Comparison of ENCODE assay signal across 22 cellular contexts in the genomic region with DNA sequence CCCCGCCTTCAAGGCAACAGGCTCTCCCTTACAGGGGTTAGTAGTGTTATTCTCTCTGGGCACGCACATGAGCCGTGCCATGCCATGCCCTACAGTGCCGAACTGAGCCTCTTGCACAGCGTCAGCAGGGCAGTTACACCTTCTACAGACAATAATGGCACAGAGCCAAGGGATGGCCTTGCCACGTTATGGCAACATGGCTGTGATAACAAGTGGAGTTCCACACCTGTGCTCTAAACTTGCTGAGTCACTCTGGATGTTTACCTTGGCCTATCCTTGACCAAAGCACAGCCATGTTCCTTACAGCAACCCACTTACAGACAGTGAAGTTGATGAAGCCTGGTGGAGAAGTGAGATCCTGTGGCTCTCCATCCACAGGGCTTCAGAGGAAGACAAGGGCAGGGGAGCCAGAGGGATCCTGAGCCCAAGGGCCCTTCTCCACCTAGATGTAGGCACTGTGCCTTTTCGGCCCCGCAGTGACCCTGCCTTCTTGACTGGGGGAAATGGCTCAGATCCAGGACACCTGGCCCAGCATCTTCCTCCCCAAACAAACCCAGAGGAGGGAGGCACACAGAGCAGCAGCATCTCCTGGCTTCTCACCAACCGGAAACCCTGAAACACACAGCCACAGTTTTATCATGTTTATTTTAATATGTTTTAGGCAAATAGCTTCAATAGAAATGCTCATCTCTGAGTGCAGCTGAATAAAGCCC.
DNase-seq lines count a peak whose midpoint lies in the region; ATAC-seq and TF ChIP-seq lines count a peak whose summit lies in the region.
"Had no signal": no experiment of that assay in that cellular context is flagged by ENCODE, and none has a peak within 500 bp of the region (broad histone marks: within the 10 kb centered on the region; RNA-seq: fewer than 3 reads in every experiment).

No MANE protein-coding gene starts in this region.

- H3K9me2 ChIP-seq in PC-3 (replicated peaks; ENCODE audit: low read length), result no peaks in the 10 kb centered on the region

- CTCF ChIA-PET in PC-3 (lab: Charles Lee), result no interaction called here
- CTCF ChIA-PET in activated naive CD4-positive, alpha-beta T cell treated with anti-CD3 and anti-CD28 coated beads for 36 hours (lab: Charles Lee), result no interaction called here

- peaks cover 4% of the 10 kb centered on the region for H3K27me3 Mint-ChIP-seq in neural progenitor cell (ENCODE audit: insufficient read depth, low read depth)
- H3K27me3 Mint-ChIP-seq in activated naive CD4-positive, alpha-beta T cell treated with anti-CD3 and anti-CD28 coated beads for 36 hours (ENCODE audit: low read depth), result peaks cover 5% of the 10 kb centered on the region

- H3K9ac ChIP-seq in PC-3 (ENCODE audit: low read length), result no peak overlapping the region
- H3K9ac ChIP-seq in neural progenitor cell, result no peak overlapping the region
- H3K9ac ChIP-seq: BLaER1 treated with 17β-estradiol and CSF1 and Interleukin-3, amounts not matched to agents 10 nM and 100 nM had no signal

- no peak overlapping the region for H3K4me3 Mint-ChIP-seq in neural progenitor cell
- no peak overlapping the region for H3K4me3 Mint-ChIP-seq in activated naive CD4-positive, alpha-beta T cell treated with anti-CD3 and anti-CD28 coated beads for 36 hours
- H3K4me3 Mint-ChIP-seq: activated T-helper 1 cell treated with anti-CD3 and anti-CD28 coated beads, Interleukin-12 subunit alpha, Interleukin-12 subunit beta, Interleukin-2, Interleukin-4 antibody, amounts not matched to agents 30 ng/mL and 10 ng/mL and 1 ng/mL, durations not matched to agents 14 hours and 24 hours and 36 hours; dendritic cell treated with granulocyte-macrophage colony-stimulating factor and Interleukin-4, amounts not matched to agents 40 ng/mL and 50 ng/mL, for 4 days; neural crest cell; stimulated activated memory B cell treated with anti-CD40 and anti-IgM and Interleukin-4, amounts not matched to agents 10 μg/mL and 1 μg/mL and 100 μg/mL, for 72 hours; T-helper 2 cell treated with Interferon-gamma antibody and Interleukin-4, amounts not matched to agents 5 μg/mL and 100 μg/mL, for 36 hours had no signal

- peaks cover 3% of the 10 kb centered on the region for H3K9me3 Mint-ChIP-seq in neural progenitor cell
- no peaks in the 10 kb centered on the region for H3K9me3 Mint-ChIP-seq in activated naive CD4-positive, alpha-beta T cell treated with anti-CD3 and anti-CD28 coated beads for 36 hours
- H3K9me3 Mint-ChIP-seq: activated T-helper 1 cell treated with anti-CD3 and anti-CD28 coated beads, Interleukin-12 subunit alpha, Interleukin-12 subunit beta, Interleukin-2, Interleukin-4 antibody, amounts not matched to agents 30 ng/mL and 10 ng/mL and 1 ng/mL, durations not matched to agents 14 hours and 24 hours and 36 hours; T-helper 2 cell treated with Interferon-gamma antibody and Interleukin-4, amounts not matched to agents 5 μg/mL and 100 μg/mL, for 36 hours had no signal

- no peaks in the 10 kb centered on the region for H3K36me3 Mint-ChIP-seq in neural progenitor cell
- H3K36me3 Mint-ChIP-seq in activated naive CD4-positive, alpha-beta T cell treated with anti-CD3 and anti-CD28 coated beads for 36 hours (ENCODE audit: low read depth), result peaks cover 1% of the 10 kb centered on the region
- H3K36me3 Mint-ChIP-seq: stimulated activated memory B cell treated with anti-CD40 and anti-IgM and Interleukin-4, amounts not matched to agents 10 μg/mL and 1 μg/mL and 100 μg/mL, for 72 hours had no signal

- H3K27me3 ChIP-seq in PC-3 (ENCODE audit: low read length), result peaks cover 18% of the 10 kb centered on the region; the same call in 1 of the 2 replicates
- H3K27me3 ChIP-seq in neural progenitor cell, result no peaks in the 10 kb centered on the region
- no peaks in the 10 kb centered on the region for H3K27me3 ChIP-seq in gastroesophageal sphincter
- H3K27me3 ChIP-seq: BLaER1 treated with 17β-estradiol and CSF1 and Interleukin-3, amounts not matched to agents 10 nM and 100 nM; brain microvascular endothelial cell; tibial nerve had no signal

- POLR2A ChIA-PET in PC-3 (lab: Charles Lee; ENCODE audit: unreplicated experiment), result no interaction called here

- H3K4me2 ChIP-seq in PC-3 (ENCODE audit: low read length) (no peak overlapping the region), neural progenitor cell (no peak overlapping the region)
- H3K4me2 ChIP-seq: BLaER1 treated with 17β-estradiol and CSF1 and Interleukin-3, amounts not matched to agents 10 nM and 100 nM had no signal

- peak overlapping the region; percentile 84 for H3K27ac Mint-ChIP-seq in neural progenitor cell
- H3K27ac Mint-ChIP-seq in activated naive CD4-positive, alpha-beta T cell treated with anti-CD3 and anti-CD28 coated beads for 36 hours, result no peak overlapping the region
- H3K27ac Mint-ChIP-seq: activated T-helper 1 cell treated with anti-CD3 and anti-CD28 coated beads, Interleukin-12 subunit alpha, Interleukin-12 subunit beta, Interleukin-2, Interleukin-4 antibody, amounts not matched to agents 30 ng/mL and 10 ng/mL and 1 ng/mL, durations not matched to agents 14 hours and 24 hours and 36 hours; dendritic cell treated with granulocyte-macrophage colony-stimulating factor and Interleukin-4, amounts not matched to agents 40 ng/mL and 50 ng/mL, for 4 days; stimulated activated memory B cell treated with anti-CD40 and anti-IgM and Interleukin-4, amounts not matched to agents 10 μg/mL and 1 μg/mL and 100 μg/mL, for 72 hours; T-helper 2 cell treated with Interferon-gamma antibody and Interleukin-4, amounts not matched to agents 5 μg/mL and 100 μg/mL, for 36 hours had no signal

- intact Hi-C loops in PC-3 (cut with micrococcal nuclease), result no loop called here
- intact Hi-C loops in activated naive CD4-positive, alpha-beta T cell treated with anti-CD3 and anti-CD28 coated beads for 36 hours (cut with micrococcal nuclease), result no loop called here

- no peak for ATAC-seq in PC-3
- no peak for ATAC-seq in gastroesophageal sphincter
- ATAC-seq: activated CD4-positive, CD25-positive, alpha-beta regulatory T cell treated with anti-CD3 and anti-CD28 coated beads, Interleukin-2, amount 50 U/mL, for 24 hours; stimulated activated memory B cell treated with anti-CD40 and anti-IgM and Interleukin-4, amounts not matched to agents 10 μg/mL and 1 μg/mL and 100 μg/mL, for 72 hours had no signal

- no peaks in the 10 kb centered on the region for H3K79me2 ChIP-seq in PC-3 (ENCODE audit: low read length)
- H3K79me2 ChIP-seq in neural progenitor cell (ENCODE audit: low read depth), result no peaks in the 10 kb centered on the region

- H3K36me3 ChIP-seq in PC-3 (ENCODE audit: low read depth, low read length) (no peaks in the 10 kb centered on the region), neural progenitor cell (no peaks in the 10 kb centered on the region), gastroesophageal sphincter (no peaks in the 10 kb centered on the region)
- H3K36me3 ChIP-seq: BLaER1 treated with 17β-estradiol and CSF1 and Interleukin-3, amounts not matched to agents 10 nM and 100 nM; brain microvascular endothelial cell; tibial nerve had no signal

- H2AFZ ChIP-seq in PC-3 (ENCODE audit: low read length) (no peak overlapping the region), neural progenitor cell (replicated peaks) (no peak overlapping the region)

- DNase-seq in DMS79 treated with DMSO at 0.1 percent for 48 hours (lab: John Stamatoyannopoulos, UW) (peak; percentile 23), DMS79 (lab: John Stamatoyannopoulos, UW) (no peak), NCI-H2029 treated with DMSO at 0.1 percent for 48 hours (lab: John Stamatoyannopoulos, UW) (peak; percentile 97), PC-3 (peak; percentile 4), neural progenitor cell (ENCODE audit: low spot score) (no peak), HUDEP-2 (lab: John Stamatoyannopoulos, UW; ENCODE audit: unreplicated experiment in 76 of 76) (no peak)
- no peak for DNase-seq in activated naive CD4-positive, alpha-beta T cell treated with anti-CD3 and anti-CD28 coated beads for 36 hours
- DNase-seq: 8988T; activated CD8-positive, alpha-beta memory T cell treated with anti-CD3 and anti-CD28 coated beads for 24 hours; brain microvascular endothelial cell; foreskin melanocyte; NCI-H446; stimulated activated CD4-positive, alpha-beta T cell treated with anti-CD3 and anti-CD28 coated beads, Interleukin-15, amount 100 ng/mL, for 24 hours had no signal

- 42 to 83% methylated on average over 2 to 7 of the region's 9 CpGs for WGBS in gastroesophageal sphincter (ENCODE audit: low coverage in 1 of 2), 2 donors

- H3K4me1 ChIP-seq in PC-3 (ENCODE audit: insufficient read depth, low read length) (no peaks in the 10 kb centered on the region), neural progenitor cell (no peaks in the 10 kb centered on the region), gastroesophageal sphincter (no peaks in the 10 kb centered on the region)
- H3K4me1 ChIP-seq: tibial nerve had no signal

- H4K20me1 ChIP-seq in PC-3 (ENCODE audit: low read length) (no peaks in the 10 kb centered on the region), neural progenitor cell (ENCODE audit: low read depth) (no peaks in the 10 kb centered on the region)
- H4K20me1 ChIP-seq: BLaER1 treated with 17β-estradiol and CSF1 and Interleukin-3, amounts not matched to agents 10 nM and 100 nM had no signal

- BruUV-seq in PC-3 (replicated peaks; lab: Mats Ljungman, UMichigan), result no TSS peak

- H3K4me3 ChIP-seq in PC-3 (ENCODE audit: low read length) (no peak overlapping the region), neural progenitor cell (no peak overlapping the region), gastroesophageal sphincter (no peak overlapping the region)
- H3K4me3 ChIP-seq: BLaER1 treated with 17β-estradiol and CSF1 and Interleukin-3, amounts not matched to agents 10 nM and 100 nM; tibial nerve had no signal

- no peak overlapping the region for H3K27ac ChIP-seq in PC-3 (ENCODE audit: low read length)
- no peak overlapping the region for H3K27ac ChIP-seq in neural progenitor cell
- no peak overlapping the region for H3K27ac ChIP-seq in gastroesophageal sphincter
- H3K27ac ChIP-seq: BLaER1 treated with 17β-estradiol and CSF1 and Interleukin-3, amounts not matched to agents 10 nM and 100 nM; brain microvascular endothelial cell; tibial nerve had no signal

- no peak for TF ChIP-seq POLR2A in gastroesophageal sphincter (IDR thresholded peaks at IDR 0.05)

- H3K4me1 Mint-ChIP-seq in neural progenitor cell, result no peaks in the 10 kb centered on the region
- no peaks in the 10 kb centered on the region for H3K4me1 Mint-ChIP-seq in activated naive CD4-positive, alpha-beta T cell treated with anti-CD3 and anti-CD28 coated beads for 36 hours (ENCODE audit: low read depth)
- H3K4me1 Mint-ChIP-seq: neural crest cell; stimulated activated memory B cell treated with anti-CD40 and anti-IgM and Interleukin-4, amounts not matched to agents 10 μg/mL and 1 μg/mL and 100 μg/mL, for 72 hours had no signal

- TF ChIP-seq EP300 in gastroesophageal sphincter (IDR thresholded peaks at IDR 0.05), result no peak

- H3K9me3 ChIP-seq in PC-3 (ENCODE audit: low read length) (no peaks in the 10 kb centered on the region), neural progenitor cell (ENCODE audit: low read depth) (no peaks in the 10 kb centered on the region), gastroesophageal sphincter (peaks cover 0 to 1% (median 0%) of the 10 kb centered on the region in 3 donors)

- no peaks in the 10 kb centered on the region for H3F3A ChIP-seq in PC-3 (ENCODE audit: low read length, unreplicated experiment)
- no peaks in the 10 kb centered on the region for H3F3A ChIP-seq in neural progenitor cell (ENCODE audit: low read depth)

- TF ChIP-seq CTCF in PC-3 (conservative IDR thresholded peaks at IDR 0.05; ENCODE audit: low read depth, low read length), result no peak
- no peak for TF ChIP-seq CTCF in neural progenitor cell (IDR thresholded peaks at IDR 0.05)
- TF ChIP-seq CTCF in gastroesophageal sphincter (IDR thresholded peaks at IDR 0.05), result no peak

Comparison
In these comparisons a context has a peak if more than half of its experiments do, and no peak if none do; other contexts are left out.
1. DNase-seq: peak in DMS79 treated with DMSO at 0.1 percent for 48 hours (single experiment), NCI-H2029 treated with DMSO at 0.1 percent for 48 hours (single experiment) and PC-3 (single experiment); none in DMS79 (single experiment), neural progenitor cell (single experiment), HUDEP-2 (0 of 76) and activated naive CD4-positive, alpha-beta T cell treated with anti-CD3 and anti-CD28 coated beads for 36 hours (single experiment).